Comparison of ENCODE assay signal across 8 cellular contexts in the genomic region with DNA sequence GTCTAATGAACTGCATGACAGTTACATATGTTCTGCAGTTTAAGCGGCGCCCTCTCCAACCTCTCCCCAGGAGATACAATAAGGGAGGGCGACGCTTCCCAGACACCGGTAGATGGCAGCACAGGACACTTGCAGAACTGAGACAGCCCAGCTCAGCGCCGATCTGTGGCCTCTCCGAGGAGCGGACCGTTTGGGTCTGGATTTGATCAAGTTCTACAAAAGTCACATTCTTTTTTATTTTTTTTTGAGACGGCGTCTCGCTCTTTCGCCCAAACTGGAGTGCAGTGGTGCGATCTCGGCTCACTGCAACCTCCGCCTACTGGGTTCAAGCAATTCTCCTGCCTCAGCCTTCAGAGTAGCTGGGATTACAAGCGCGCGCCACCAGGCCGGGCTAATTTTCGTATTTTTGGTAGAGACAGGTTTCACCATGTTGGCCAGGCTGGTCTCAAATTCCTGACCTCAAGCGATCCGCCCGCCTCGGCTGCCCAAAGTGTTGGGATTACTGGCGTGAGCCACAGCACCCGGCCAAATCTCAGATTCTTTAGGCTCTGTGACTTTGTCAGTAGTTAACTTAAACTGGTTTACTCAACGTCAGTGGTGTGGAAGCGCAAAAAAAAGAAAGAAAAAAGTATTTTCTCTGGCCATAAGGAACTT. TPM values are rescaled to one million over a fixed set of nuclear protein-coding genes. Genes with fewer than 3 reads are reported as not detected.
DNase-seq lines count a peak whose midpoint lies in the region; ATAC-seq and TF ChIP-seq lines count a peak whose summit lies in the region.

No MANE protein-coding gene starts in this region.

- H3K27me3 ChIP-seq in left lung, result no peaks in the 10 kb centered on the region

- H3K36me3 ChIP-seq in left lung, result peaks cover 0 to 4% of the 10 kb centered on the region in 2 donors

- TF ChIP-seq CTCF in AG10803 (conservative IDR thresholded peaks at IDR 0.05; ENCODE audit: low read length) (peak; percentile 93), left lung (IDR thresholded peaks at IDR 0.05) (peak; percentile 89 to 92)

- H3K4me1 ChIP-seq in left lung, result peaks cover 27 to 46% of the 10 kb centered on the region in 2 donors

- peak; percentile 95 for DNase-seq in AG10803 (ENCODE audit: low read depth)
- peak; percentile 83 for DNase-seq in NCI-H510A treated with DMSO at 0.1 percent for 48 hours (lab: John Stamatoyannopoulos, UW)
- peak; percentile 90 for DNase-seq in activated CD4-positive, alpha-beta T cell treated with anti-CD3 and anti-CD28 coated beads for 48 hours
- DNase-seq in dedifferentiated amniotic fluid mesenchymal stem cell (ENCODE audit: extremely low spot score), result peak; percentile 98
- DNase-seq in left lung, result peak; percentile 93 to 94
- DNase-seq in stimulated activated CD4-positive, alpha-beta T cell treated with anti-CD3 and anti-CD28 coated beads, Interleukin-2, amount 100 ng/mL, for 4 hours (ENCODE audit: low read depth), result peak; percentile 85

- no peaks in the 10 kb centered on the region for H3K9me3 ChIP-seq in left lung

- H3K4me3 ChIP-seq in AG10803 (ENCODE audit: low read length), result peak overlapping the region; percentile 97
- H3K4me3 ChIP-seq in left lung, result peak overlapping the region; percentile 55 to 85

- intact Hi-C loops in left lung (cut with DNase I), result loop anchor here in 1 of 2 donors (5.0 kb wide), 2 partner anchors 135 to 360 kb away; no protein-coding TSS in a partner anchor

- peak; percentile 47 for ATAC-seq in GM19023 (IDR thresholded peaks at IDR 0.05; ENCODE audit: unreplicated experiment)
- peak; percentile 62 for ATAC-seq in HG03439 (IDR thresholded peaks at IDR 0.05; ENCODE audit: unreplicated experiment)
- ATAC-seq in left lung, result peak; percentile 79

- H3K27ac ChIP-seq in left lung, result peak overlapping the region; percentile 95 to 96

RNA-seq across cellular contexts. Expression of gene ATOSB, which starts 1.4 kb away (rescaled TPM):
- 10 to 100 TPM; 26.1 to 30.9 TPM for total RNA-seq in left lung

RNA-seq across cellular contexts. Expression of gene STOML2, which starts 14.1 kb away (rescaled TPM):
- total RNA-seq in left lung, result 10 to 100 TPM; 62.3 to 90.3 TPM

RNA-seq across cellular contexts. Expression of gene PIGO, which starts 20.6 kb away (rescaled TPM):
- total RNA-seq in left lung, result 10 to 100 TPM; 29.8 to 30.7 TPM

RNA-seq across cellular contexts. Expression of gene FANCG, which starts 37.3 kb away (rescaled TPM):
- 10 to 100 TPM; 18.7 to 28.3 TPM for total RNA-seq in left lung

RNA-seq across cellular contexts. Expression of gene VCP, which starts 44.6 kb away (rescaled TPM):
- total RNA-seq in left lung, result 100 to 1,000 TPM; 228 to 327 TPM

Comparison
In these comparisons a context has a peak if more than half of its experiments do, and no peak if none do; other contexts are left out.
1. Peak in every context shown above with its lines: DNase-seq, ATAC-seq, H3K4me3 ChIP-seq and H3K27ac ChIP-seq.